ENCODE assay signal across 3 cellular contexts in genomic region chr4:7966281-7967062, GRCh38.
TF ChIP-seq lines count a peak whose summit lies in the region.

No MANE protein-coding gene starts in this region.

TF ChIP-seq in SK-N-SH, 30 proteins besides CTCF, POLR2A, EP300 and RAD21 (continued from another document):
- TF ChIP-seq GABPA (IDR thresholded peaks at IDR 0.05; ENCODE audit: low read depth) (no peak), FOXJ3 (CRISPR knock-in tag; IDR thresholded peaks at IDR 0.05) (no peak), TCF12 (IDR thresholded peaks at IDR 0.05) (no peak), EZH2phosphoT487 (IDR thresholded peaks at IDR 0.05; ENCODE audit: borderline replicate concordance, low read depth) (no peak), YY1 (IDR thresholded peaks at IDR 0.05; ENCODE audit: low read depth) (no peak), SMC3 (IDR thresholded peaks at IDR 0.05; ENCODE audit: low read depth, low read length) (no peak), POLR2AphosphoS5 (IDR thresholded peaks at IDR 0.05; ENCODE audit: low read depth, low read length) (no peak), FOSL2 (IDR thresholded peaks at IDR 0.05; ENCODE audit: borderline replicate concordance, low read depth) (no peak)
- TF ChIP-seq, protein P1, sequence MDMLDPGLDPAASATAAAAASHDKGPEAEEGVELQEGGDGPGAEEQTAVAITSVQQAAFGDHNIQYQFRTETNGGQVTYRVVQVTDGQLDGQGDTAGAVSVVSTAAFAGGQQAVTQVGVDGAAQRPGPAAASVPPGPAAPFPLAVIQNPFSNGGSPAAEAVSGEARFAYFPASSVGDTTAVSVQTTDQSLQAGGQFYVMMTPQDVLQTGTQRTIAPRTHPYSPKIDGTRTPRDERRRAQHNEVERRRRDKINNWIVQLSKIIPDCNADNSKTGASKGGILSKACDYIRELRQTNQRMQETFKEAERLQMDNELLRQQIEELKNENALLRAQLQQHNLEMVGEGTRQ (IDR thresholded peaks at IDR 0.05; ENCODE audit: borderline replicate concordance, low read depth, low read length): no peak
- TF ChIP-seq, protein P2, sequence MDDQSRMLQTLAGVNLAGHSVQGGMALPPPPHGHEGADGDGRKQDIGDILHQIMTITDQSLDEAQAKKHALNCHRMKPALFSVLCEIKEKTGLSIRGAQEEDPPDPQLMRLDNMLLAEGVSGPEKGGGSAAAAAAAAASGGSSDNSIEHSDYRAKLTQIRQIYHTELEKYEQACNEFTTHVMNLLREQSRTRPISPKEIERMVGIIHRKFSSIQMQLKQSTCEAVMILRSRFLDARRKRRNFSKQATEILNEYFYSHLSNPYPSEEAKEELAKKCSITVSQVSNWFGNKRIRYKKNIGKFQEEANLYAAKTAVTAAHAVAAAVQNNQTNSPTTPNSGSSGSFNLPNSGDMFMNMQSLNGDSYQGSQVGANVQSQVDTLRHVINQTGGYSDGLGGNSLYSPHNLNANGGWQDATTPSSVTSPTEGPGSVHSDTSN (IDR thresholded peaks at IDR 0.05): no peak
- TF ChIP-seq, protein P3, sequence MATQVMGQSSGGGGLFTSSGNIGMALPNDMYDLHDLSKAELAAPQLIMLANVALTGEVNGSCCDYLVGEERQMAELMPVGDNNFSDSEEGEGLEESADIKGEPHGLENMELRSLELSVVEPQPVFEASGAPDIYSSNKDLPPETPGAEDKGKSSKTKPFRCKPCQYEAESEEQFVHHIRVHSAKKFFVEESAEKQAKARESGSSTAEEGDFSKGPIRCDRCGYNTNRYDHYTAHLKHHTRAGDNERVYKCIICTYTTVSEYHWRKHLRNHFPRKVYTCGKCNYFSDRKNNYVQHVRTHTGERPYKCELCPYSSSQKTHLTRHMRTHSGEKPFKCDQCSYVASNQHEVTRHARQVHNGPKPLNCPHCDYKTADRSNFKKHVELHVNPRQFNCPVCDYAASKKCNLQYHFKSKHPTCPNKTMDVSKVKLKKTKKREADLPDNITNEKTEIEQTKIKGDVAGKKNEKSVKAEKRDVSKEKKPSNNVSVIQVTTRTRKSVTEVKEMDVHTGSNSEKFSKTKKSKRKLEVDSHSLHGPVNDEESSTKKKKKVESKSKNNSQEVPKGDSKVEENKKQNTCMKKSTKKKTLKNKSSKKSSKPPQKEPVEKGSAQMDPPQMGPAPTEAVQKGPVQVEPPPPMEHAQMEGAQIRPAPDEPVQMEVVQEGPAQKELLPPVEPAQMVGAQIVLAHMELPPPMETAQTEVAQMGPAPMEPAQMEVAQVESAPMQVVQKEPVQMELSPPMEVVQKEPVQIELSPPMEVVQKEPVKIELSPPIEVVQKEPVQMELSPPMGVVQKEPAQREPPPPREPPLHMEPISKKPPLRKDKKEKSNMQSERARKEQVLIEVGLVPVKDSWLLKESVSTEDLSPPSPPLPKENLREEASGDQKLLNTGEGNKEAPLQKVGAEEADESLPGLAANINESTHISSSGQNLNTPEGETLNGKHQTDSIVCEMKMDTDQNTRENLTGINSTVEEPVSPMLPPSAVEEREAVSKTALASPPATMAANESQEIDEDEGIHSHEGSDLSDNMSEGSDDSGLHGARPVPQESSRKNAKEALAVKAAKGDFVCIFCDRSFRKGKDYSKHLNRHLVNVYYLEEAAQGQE (IDR thresholded peaks at IDR 0.05; ENCODE audit: low read depth, low read length): no peak
- TF ChIP-seq, protein P4, sequence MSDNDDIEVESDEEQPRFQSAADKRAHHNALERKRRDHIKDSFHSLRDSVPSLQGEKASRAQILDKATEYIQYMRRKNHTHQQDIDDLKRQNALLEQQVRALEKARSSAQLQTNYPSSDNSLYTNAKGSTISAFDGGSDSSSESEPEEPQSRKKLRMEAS (IDR thresholded peaks at IDR 0.05; ENCODE audit: low read depth): no peak

TF ChIP-seq in SK-N-SH treated with all-trans-retinoic acid at 6 μM for 48 hours, 23 proteins besides CTCF, POLR2A, EP300 and RAD21 (continued from another document):
- TF ChIP-seq SNAI2 (CRISPR knock-in tag; IDR thresholded peaks at IDR 0.05) (no peak), ZFP3 (CRISPR knock-in tag; IDR thresholded peaks at IDR 0.05) (no peak), TSHZ2 (CRISPR knock-in tag; IDR thresholded peaks at IDR 0.05) (no peak)
TF ChIP-seq in SK-N-SH treated with all-trans-retinoic acid at 6 μM for 48 hours: peak in this region for 0.

TF ChIP-seq in GM23338, 12 proteins besides CTCF, POLR2A, EP300 and RAD21 (continued from another document):
- TF ChIP-seq, protein P3 (IDR thresholded peaks at IDR 0.05; ENCODE audit: unreplicated experiment): no peak
- TF ChIP-seq EZH2 (IDR thresholded peaks at IDR 0.05; ENCODE audit: low read depth, unreplicated experiment) (no peak), NANOG (IDR thresholded peaks at IDR 0.05; ENCODE audit: borderline replicate concordance) (no peak), ZNF114 (CRISPR knock-in tag; IDR thresholded peaks at IDR 0.05) (no peak), ZNF462 (CRISPR knock-in tag; IDR thresholded peaks at IDR 0.05) (no peak)
- TF ChIP-seq, protein P5, sequence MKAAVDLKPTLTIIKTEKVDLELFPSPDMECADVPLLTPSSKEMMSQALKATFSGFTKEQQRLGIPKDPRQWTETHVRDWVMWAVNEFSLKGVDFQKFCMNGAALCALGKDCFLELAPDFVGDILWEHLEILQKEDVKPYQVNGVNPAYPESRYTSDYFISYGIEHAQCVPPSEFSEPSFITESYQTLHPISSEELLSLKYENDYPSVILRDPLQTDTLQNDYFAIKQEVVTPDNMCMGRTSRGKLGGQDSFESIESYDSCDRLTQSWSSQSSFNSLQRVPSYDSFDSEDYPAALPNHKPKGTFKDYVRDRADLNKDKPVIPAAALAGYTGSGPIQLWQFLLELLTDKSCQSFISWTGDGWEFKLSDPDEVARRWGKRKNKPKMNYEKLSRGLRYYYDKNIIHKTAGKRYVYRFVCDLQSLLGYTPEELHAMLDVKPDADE (IDR thresholded peaks at IDR 0.05): no peak
TF ChIP-seq in GM23338: peak in this region for 0.
